In the genomic region with DNA sequence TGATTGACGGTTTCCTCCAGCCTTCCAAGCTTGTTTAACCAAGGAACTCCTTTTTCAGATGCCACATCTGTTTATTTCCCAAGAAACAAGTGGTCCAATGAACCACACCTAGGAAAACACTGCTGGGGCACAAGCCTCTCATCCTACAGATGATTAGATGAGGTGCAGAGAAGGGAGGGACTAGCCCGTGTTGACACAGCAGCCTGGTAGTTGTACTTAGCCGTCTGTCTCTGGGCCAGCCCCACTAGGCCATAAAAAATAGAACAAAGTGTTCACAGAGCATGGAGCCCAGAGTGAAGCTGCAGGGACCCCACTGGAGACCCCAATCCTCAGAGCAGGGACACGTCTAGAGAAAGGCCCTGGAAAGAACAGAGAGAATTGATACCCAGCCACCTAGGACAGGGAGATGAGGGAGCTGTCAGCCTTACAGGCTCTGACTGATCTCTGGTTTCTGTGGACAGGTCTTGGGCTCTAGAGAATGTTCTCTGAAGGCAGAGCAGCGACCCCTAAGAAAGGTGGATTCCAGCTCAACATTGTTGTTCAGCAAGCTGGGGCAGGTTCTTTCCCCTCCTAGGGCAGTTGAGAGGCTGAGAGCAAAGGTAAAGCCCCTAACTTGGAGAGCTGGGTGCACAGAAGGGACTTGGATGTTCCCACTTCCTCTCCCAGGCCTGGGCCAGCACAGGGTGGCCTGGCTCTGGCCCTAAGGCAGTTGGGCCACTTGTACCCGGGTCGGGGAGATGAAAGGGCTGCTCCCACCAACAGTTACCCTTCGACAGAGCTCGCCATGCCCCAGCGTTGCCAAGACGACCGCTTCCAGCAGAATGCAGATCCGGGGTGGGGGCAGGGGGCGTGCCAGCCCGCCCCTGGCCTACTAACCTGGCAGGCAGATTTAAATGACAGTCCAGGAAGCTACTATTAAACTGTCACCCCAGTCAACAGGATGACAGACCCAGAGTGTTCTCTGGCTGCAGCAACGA, we compare ENCODE assay signal across 1 cellular context.
A peak's percentile ranks its signal among the peaks of the same experiment; 100 is the strongest.
TF ChIP-seq lines count a peak whose summit lies in the region.

No MANE protein-coding gene starts in this region.

TF ChIP-seq in HEK293, 187 proteins besides CTCF, POLR2A, EP300 and RAD21 (continued from another document):
- TF ChIP-seq ZNF518A (tag by site-specific recombination; conservative IDR thresholded peaks at IDR 0.05; ENCODE audit: low read depth) (no peak), ZBTB20 (tag by site-specific recombination; IDR thresholded peaks at IDR 0.05) (no peak), KLF1 (tag by site-specific recombination; IDR thresholded peaks at IDR 0.05) (0 out of 2 replicates have a peak, but pooled peaks have one; percentile 25), ZNF121 (tag by site-specific recombination; IDR thresholded peaks at IDR 0.05) (no peak), REST (tag by site-specific recombination; IDR thresholded peaks at IDR 0.05) (no peak), ZNF404 (tag by site-specific recombination; IDR thresholded peaks at IDR 0.05) (no peak), ZNF548 (tag by site-specific recombination; IDR thresholded peaks at IDR 0.05) (no peak), BCL6B (tag by site-specific recombination; IDR thresholded peaks at IDR 0.05) (no peak)
